In genomic region chr17:66415366-66416206, GRCh38 we compare ENCODE assay signal across 16 cellular contexts.
DNase-seq lines count a peak whose midpoint lies in the region; ATAC-seq and TF ChIP-seq lines count a peak whose summit lies in the region.
"Had no signal": no experiment of that assay in that cellular context is flagged by ENCODE, and none has a peak within 500 bp of the region (broad histone marks: within the 10 kb centered on the region; RNA-seq: fewer than 3 reads in every experiment).

No MANE protein-coding gene starts in this region.

- H3K4me1 Mint-ChIP-seq in GM23338, result peaks cover 12% of the 10 kb centered on the region

- H3K27ac ChIP-seq in HCT116 (ENCODE audit: low read depth, low read length), result no peak overlapping the region
- H3K27ac ChIP-seq in body of pancreas, result peak overlapping the region; percentile 1 to 66 (median 29)
- H3K27ac ChIP-seq in GM23338 (ENCODE audit: low read depth), result no peak overlapping the region
- H3K27ac ChIP-seq: parathyroid adenoma had no signal

- H3K9me2 ChIP-seq in HCT116 (ENCODE audit: insufficient read depth), result no peaks in the 10 kb centered on the region
- no peaks in the 10 kb centered on the region for H3K9me2 ChIP-seq in GM23338 (ENCODE audit: insufficient read depth)

- H3K27ac Mint-ChIP-seq in GM23338, result no peak overlapping the region

- H3K9me3 ChIP-seq in HCT116 (ENCODE audit: control insufficient read depth in 1 of 2, insufficient read depth in 1 of 2, low read depth in 1 of 2, low read length in 2 of 2), result no peaks in the 10 kb centered on the region
- H3K9me3 ChIP-seq in body of pancreas, result no peaks in the 10 kb centered on the region

- H3K4me2 ChIP-seq in HCT116 (ENCODE audit: low read length) (peak overlapping the region; percentile 22; the same call in 1 of the 2 replicates), GM23338 (no peak overlapping the region)

- H4K20me1 ChIP-seq in HCT116 (ENCODE audit: insufficient read depth) (no peaks in the 10 kb centered on the region), GM23338 (replicated peaks; ENCODE audit: insufficient read depth) (no peaks in the 10 kb centered on the region)

- intact Hi-C loops in HCT116 (cut with micrococcal nuclease), result no loop called here
- intact Hi-C loops in body of pancreas (cut with DNase I), result no loop called here

- no peak for ATAC-seq in HCT116
- ATAC-seq in body of pancreas, result peak; percentile 80
- ATAC-seq in GM23338, result no peak
- no peak for ATAC-seq in GM21737 (IDR thresholded peaks at IDR 0.05; ENCODE audit: unreplicated experiment)

- RAD21 ChIA-PET in HCT116 (lab: Charles Lee; ENCODE audit: low non-redundant PET in 1 of 2, low total read pairs in 2 of 2, uncharacterized antibody in 2 of 2, unreplicated experiment in 2 of 2), result interaction anchor here in 1 of 2 experiments (0.7 kb wide), 1 partner anchor 21 kb away, joined by 6 read pairs; no protein-coding TSS in a partner anchor

- no peak overlapping the region for H3K4me3 Mint-ChIP-seq in GM23338

- no peaks in the 10 kb centered on the region for H3K36me3 Mint-ChIP-seq in GM23338 (ENCODE audit: low read depth)

- H2AFZ ChIP-seq in HCT116 (ENCODE audit: low read depth, low read length, poor library complexity, severe bottlenecking) (no peak overlapping the region), GM23338 (no peak overlapping the region)
- H2AFZ ChIP-seq: parathyroid adenoma had no signal

- H3K4me1 ChIP-seq in HCT116 (ENCODE audit: control insufficient read depth in 1 of 2, insufficient read depth in 2 of 2, low read length in 2 of 2), result peaks cover 0 to 10% of the 10 kb centered on the region in 2 experiments; a peak in 2 of 4 replicates
- peaks cover 28% of the 10 kb centered on the region for H3K4me1 ChIP-seq in body of pancreas
- 0 out of 2 replicates have a peak, but pooled peaks cover under 1% of the 10 kb centered on the region for H3K4me1 ChIP-seq in GM23338 (ENCODE audit: insufficient read depth)
- H3K4me1 ChIP-seq: parathyroid adenoma had no signal

- peaks cover 3% of the 10 kb centered on the region for H3K27me3 Mint-ChIP-seq in GM23338 (ENCODE audit: insufficient read depth, low read depth, poor library complexity)

- TF ChIP-seq RAD21 in HCT116 (IDR thresholded peaks at IDR 0.05; ENCODE audit: low read depth), result no peak

- no peaks in the 10 kb centered on the region for H3K27me3 ChIP-seq in HCT116 (ENCODE audit: insufficient read depth, low read length)
- no peaks in the 10 kb centered on the region for H3K27me3 ChIP-seq in body of pancreas
- H3K27me3 ChIP-seq in GM23338 (ENCODE audit: insufficient read depth), result no peaks in the 10 kb centered on the region

- TF ChIP-seq CTCF in HCT116 (IDR thresholded peaks at IDR 0.05 in 2 of 3, conservative IDR thresholded peaks at IDR 0.05 in 1 of 3; ENCODE audit: borderline replicate concordance in 1 of 3, insufficient read depth in 1 of 3, low read depth in 2 of 3, low read length in 2 of 3) (no peak), body of pancreas (IDR thresholded peaks at IDR 0.05) (no peak), GM23338 (conservative IDR thresholded peaks at IDR 0.05; ENCODE audit: low read depth in 2 of 2) (no peak)

- WGBS in body of pancreas, 2 donors, result 30 to 33% methylated on average over 11 of the region's 11 CpGs

- H3K36me3 ChIP-seq in HCT116 (ENCODE audit: control insufficient read depth in 1 of 2, insufficient read depth in 2 of 2, low read length in 2 of 2), result no peaks in the 10 kb centered on the region
- H3K36me3 ChIP-seq in body of pancreas (replicated peaks in 1 of 2; ENCODE audit: insufficient read depth in 1 of 2, low read depth in 2 of 2), result no peaks in the 10 kb centered on the region
- H3K36me3 ChIP-seq in GM23338 (ENCODE audit: insufficient read depth), result no peaks in the 10 kb centered on the region

- H3K79me2 ChIP-seq in HCT116 (ENCODE audit: insufficient read depth, low read length) (no peaks in the 10 kb centered on the region), GM23338 (replicated peaks; ENCODE audit: insufficient read depth) (no peaks in the 10 kb centered on the region)
- H3K79me2 ChIP-seq: parathyroid adenoma had no signal

- no TSS peak for BruUV-seq in HCT116 (replicated peaks; lab: Mats Ljungman, UMichigan)

- POLR2A ChIA-PET in HCT116 (lab: Charles Lee), result interaction anchor here (0.6 kb wide), 1 partner anchor 94 kb away, joined by 3 read pairs; no protein-coding TSS in a partner anchor

- H3K4me3 ChIP-seq in HCT116 (replicated peaks in 1 of 2; ENCODE audit: low read depth in 1 of 2, low read length in 2 of 2), result no peak overlapping the region
- no peak overlapping the region for H3K4me3 ChIP-seq in body of pancreas
- no peak overlapping the region for H3K4me3 ChIP-seq in GM23338

- H3F3A ChIP-seq in GM23338 (replicated peaks; ENCODE audit: low read depth), result no peaks in the 10 kb centered on the region

- no peaks in the 10 kb centered on the region for H3K9me3 Mint-ChIP-seq in GM23338

- CTCF ChIA-PET in HCT116 (lab: Charles Lee), result interaction anchor here (0.7 to 0.9 kb wide), 2 partner anchors 9 to 12 kb away, joined by 4 read pairs; no protein-coding TSS in a partner anchor

- H3K9ac ChIP-seq in HCT116 (ENCODE audit: low read length), result no peak overlapping the region
- H3K9ac ChIP-seq: parathyroid adenoma had no signal

- DNase-seq in ACHN (peak; percentile 48), HCT116 (ENCODE audit: low read depth, low spot score) (no peak), body of pancreas (peak in 3 of 4 donors; percentile 41 to 62 (median 44)), mucosa of gallbladder (ENCODE audit: low spot score) (peak; percentile 79), GM23338 (ENCODE audit: low spot score) (no peak), foreskin melanocyte (no peak)
- no peak for DNase-seq in activated CD4-positive, alpha-beta T cell treated with anti-CD3 and anti-CD28 coated beads for 1 hour
- DNase-seq: DMS79; effector CD8-positive, alpha-beta T cell; GOT3; mesendoderm; NCI-H1436; NCI-H510A treated with DMSO at 0.1 percent for 48 hours; T1000 had no signal

- in situ Hi-C loops in ACHN (cut with HindIII; ENCODE audit: low pct_ligation_motif_present, low pct_unique_long_range_greater_than_20kb, low sequenced_read_pairs), result no loop called here

- no peak for TF ChIP-seq POLR2A in HCT116 (IDR thresholded peaks at IDR 0.05; ENCODE audit: borderline replicate concordance, extremely low read depth, insufficient read depth, insufficient read length)
- no peak for TF ChIP-seq POLR2A in body of pancreas (IDR thresholded peaks at IDR 0.05)

TF ChIP-seq in HCT116, 20 proteins besides CTCF, POLR2A, EP300 and RAD21 (continues in another document):
- no peak for TF ChIP-seq SRF (IDR thresholded peaks at IDR 0.05; ENCODE audit: low read depth)
- TF ChIP-seq CEBPB (IDR thresholded peaks at IDR 0.05; ENCODE audit: low read depth), result no peak
- TF ChIP-seq ZBTB33 (IDR thresholded peaks at IDR 0.05; ENCODE audit: extremely low read depth, insufficient replicate concordance, low read length), result no peak
- no peak for TF ChIP-seq CBX3 (IDR thresholded peaks at IDR 0.05; ENCODE audit: low read depth)
- no peak for TF ChIP-seq TCF7L2 (IDR thresholded peaks at IDR 0.05; ENCODE audit: borderline replicate concordance, extremely low read depth, insufficient read depth, insufficient read length)
- no peak for TF ChIP-seq EZH2 (IDR thresholded peaks at IDR 0.05)
- TF ChIP-seq, protein P1, sequence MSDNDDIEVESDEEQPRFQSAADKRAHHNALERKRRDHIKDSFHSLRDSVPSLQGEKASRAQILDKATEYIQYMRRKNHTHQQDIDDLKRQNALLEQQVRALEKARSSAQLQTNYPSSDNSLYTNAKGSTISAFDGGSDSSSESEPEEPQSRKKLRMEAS (IDR thresholded peaks at IDR 0.05), result no peak
- no peak for TF ChIP-seq EGR1 (IDR thresholded peaks at IDR 0.05; ENCODE audit: low read depth)

TF ChIP-seq in GM23338, 12 proteins besides CTCF, POLR2A, EP300 and RAD21 (continues in another document):
- no peak for TF ChIP-seq ZNF114 (CRISPR knock-in tag; IDR thresholded peaks at IDR 0.05)
- TF ChIP-seq JUNB (IDR thresholded peaks at IDR 0.05; ENCODE audit: unreplicated experiment), result no peak
- no peak for TF ChIP-seq EZH2 (IDR thresholded peaks at IDR 0.05; ENCODE audit: low read depth, unreplicated experiment)
- TF ChIP-seq STAT1 (IDR thresholded peaks at IDR 0.05; ENCODE audit: unreplicated experiment), result no peak
- no peak for TF ChIP-seq POLR2AphosphoS5 (IDR thresholded peaks at IDR 0.05; ENCODE audit: low read depth)
- TF ChIP-seq REST (IDR thresholded peaks at IDR 0.05; ENCODE audit: unreplicated experiment), result no peak

Comparison
In these comparisons a context has a peak if more than half of its experiments do, and no peak if none do; other contexts are left out.
1. DNase-seq: peak in ACHN (single experiment), body of pancreas (3 of 4) and mucosa of gallbladder (single experiment); none in HCT116 (single experiment), GM23338 (single experiment), activated CD4-positive, alpha-beta T cell treated with anti-CD3 and anti-CD28 coated beads for 1 hour (single experiment) and foreskin melanocyte (single experiment).
2. H3K27ac ChIP-seq: peak in body of pancreas (4 of 4); none in HCT116 (single experiment) and GM23338 (single experiment).